ENCODE assay signal across 8 cellular contexts in genomic region chr7:135662123-135662372, GRCh38. TPM values are rescaled to one million over a fixed set of nuclear protein-coding genes. Genes with fewer than 3 reads are reported as not detected.
A peak's percentile ranks its signal among the peaks of the same experiment; 100 is the strongest.
DNase-seq lines count a peak whose midpoint lies in the region; ATAC-seq and TF ChIP-seq lines count a peak whose summit lies in the region.

No MANE protein-coding gene starts in this region.

- no peaks in the 10 kb centered on the region for H3K9me3 ChIP-seq in PC-3 (ENCODE audit: low read length)
- no peaks in the 10 kb centered on the region for H3K9me3 ChIP-seq in psoas muscle

- H3K9me2 ChIP-seq in PC-3 (replicated peaks; ENCODE audit: low read length) = no peaks in the 10 kb centered on the region

- POLR2A ChIA-PET in PC-3 (lab: Charles Lee; ENCODE audit: unreplicated experiment) = interaction anchor here (0.6 kb wide), 1 partner anchor 48 kb away, joined by 4 read pairs; no protein-coding TSS in a partner anchor

- H3F3A ChIP-seq in PC-3 (ENCODE audit: low read length, unreplicated experiment) = no peaks in the 10 kb centered on the region

- no peaks in the 10 kb centered on the region for H3K27me3 ChIP-seq in PC-3 (ENCODE audit: low read length)
- H3K27me3 ChIP-seq in psoas muscle (ENCODE audit: insufficient read depth in 3 of 3, low read length in 2 of 3) = no peaks in the 10 kb centered on the region

- TF ChIP-seq CTCF in GM10266 (IDR thresholded peaks at IDR 0.05; ENCODE audit: control insufficient read depth, insufficient read depth, low read depth, missing control alignments) (no peak), PC-3 (conservative IDR thresholded peaks at IDR 0.05; ENCODE audit: low read depth, low read length) (no peak), epithelial cell of proximal tubule (conservative IDR thresholded peaks at IDR 0.05; ENCODE audit: low read depth, low read length) (no peak), psoas muscle (IDR thresholded peaks at IDR 0.05) (peak; percentile 77)

- H3K4me1 ChIP-seq in PC-3 (ENCODE audit: insufficient read depth, low read length) (peaks cover 15% of the 10 kb centered on the region), psoas muscle (peaks cover 32% of the 10 kb centered on the region)

- H4K20me1 ChIP-seq in PC-3 (ENCODE audit: low read length) = no peaks in the 10 kb centered on the region

- H3K36me3 ChIP-seq in PC-3 (ENCODE audit: low read depth, low read length) (no peaks in the 10 kb centered on the region), psoas muscle (ENCODE audit: insufficient read depth in 1 of 2, low read depth in 1 of 2) (no peaks in the 10 kb centered on the region)

- H3K79me2 ChIP-seq in PC-3 (ENCODE audit: low read length) = peaks cover 47% of the 10 kb centered on the region

- intact Hi-C loops in PC-3 (cut with micrococcal nuclease) (loop anchor here (2.0 to 5.0 kb wide), 2 partner anchors 139 to 315 kb away; partner anchors contain the start of gene MTPN), psoas muscle (cut with DNase I) (loop anchor here (5.0 to 10.0 kb wide), 3 partner anchors 140 to 315 kb away; partner anchors contain the start of gene MTPN (in 2 of the 2))

- DNase-seq in GM10266 (ENCODE audit: extremely low spot score) (peak; percentile 12), PC-3 (no peak), epithelial cell of proximal tubule (ENCODE audit: low read depth) (no peak), psoas muscle (no peak), mesenteric fat pad (ENCODE audit: low spot score) (no peak), superior temporal gyrus (ENCODE audit: extremely low spot score) (no peak)
- DNase-seq in stimulated activated CD8-positive, alpha-beta memory T cell treated with anti-CD3 and anti-CD28 coated beads, Interleukin-4, amount 100 ng/mL, for 48 hours = no peak

- peak overlapping the region; percentile 99 for H2AFZ ChIP-seq in PC-3 (ENCODE audit: low read length)

- no TSS peak for BruUV-seq in PC-3 (replicated peaks; lab: Mats Ljungman, UMichigan)

- H3K4me3 ChIP-seq in PC-3 (ENCODE audit: low read length) (peak overlapping the region; percentile 81), epithelial cell of proximal tubule (ENCODE audit: low read depth, low read length) (peak overlapping the region; percentile 96), psoas muscle (peak overlapping the region; percentile 100)

- CTCF ChIA-PET in PC-3 (lab: Charles Lee) = no interaction called here

- H3K27ac ChIP-seq in PC-3 (ENCODE audit: low read length) = peak overlapping the region; percentile 32; the same call in 1 of the 2 replicates
- H3K27ac ChIP-seq in psoas muscle = peak overlapping the region; percentile 98

- ATAC-seq in PC-3 (no peak; the same call in 1 of the 2 replicates), psoas muscle (no peak), HG02938 (IDR thresholded peaks at IDR 0.05; ENCODE audit: unreplicated experiment) (no peak)

- 6 to 8% (median 7%) methylated on average over 17 of the region's 17 CpGs for WGBS in psoas muscle, 3 donors

- peak overlapping the region; percentile 98 for H3K9ac ChIP-seq in PC-3 (ENCODE audit: low read length)

- peak overlapping the region; percentile 91 for H3K4me2 ChIP-seq in PC-3 (ENCODE audit: low read length)

RNA-seq across cellular contexts. Expression of gene STMP1, which starts 0.3 kb away (rescaled TPM):
- 7.1 and 8.8 TPM in 2 replicates for total RNA-seq in PC-3 (2014; rRNA removed)
- 17.1 and 17.6 TPM in 2 replicates for total RNA-seq in epithelial cell of proximal tubule
- 10 to 100 TPM; 23.9 to 28.0 (median 24.9) TPM for total RNA-seq in psoas muscle
- polyA plus RNA-seq in psoas muscle = 10 to 100 TPM; 17.1 to 42.0 (median 25.8) TPM
- 21.1 TPM for total RNA-seq in mesenteric fat pad
